Comparison of ENCODE assay signal across 8 cellular contexts in genomic region chr3:46930176-46930944, GRCh38. TPM values are rescaled to one million over a fixed set of nuclear protein-coding genes. Genes with fewer than 3 reads are reported as not detected.
DNase-seq lines count a peak whose midpoint lies in the region; ATAC-seq and TF ChIP-seq lines count a peak whose summit lies in the region.
"Had no signal": no experiment of that assay in that cellular context is flagged by ENCODE, and none has a peak within 500 bp of the region (broad histone marks: within the 10 kb centered on the region; RNA-seq: fewer than 3 reads in every experiment).

No MANE protein-coding gene starts in this region.

- H3K27me3 ChIP-seq in Karpas-422 (ENCODE audit: low read length) (no peaks in the 10 kb centered on the region), liver (ENCODE audit: control insufficient read depth in 4 of 4, insufficient read depth in 4 of 4, low read length in 3 of 4) (no peaks in the 10 kb centered on the region)

- TF ChIP-seq RAD21 in liver (IDR thresholded peaks at IDR 0.05), result no peak

- H3K4me3 Mint-ChIP-seq in activated naive CD8-positive, alpha-beta T cell treated with anti-CD3 and anti-CD28 coated beads for 36 hours, result no peak overlapping the region

- H3K9me3 ChIP-seq in Karpas-422 (ENCODE audit: low read length) (no peaks in the 10 kb centered on the region), liver (ENCODE audit: control insufficient read depth in 4 of 4, low read length in 3 of 4) (no peaks in the 10 kb centered on the region)

- no peaks in the 10 kb centered on the region for H4K20me1 ChIP-seq in Karpas-422 (ENCODE audit: insufficient read depth, low read depth, low read length)

- no peak overlapping the region for H2AFZ ChIP-seq in Karpas-422 (ENCODE audit: low read length)

- TF ChIP-seq CTCF in liver (IDR thresholded peaks at IDR 0.05; ENCODE audit: low read depth, low read length, missing input control), result no peak

- H3K36me3 Mint-ChIP-seq in activated naive CD8-positive, alpha-beta T cell treated with anti-CD3 and anti-CD28 coated beads for 36 hours, result peaks cover 37% of the 10 kb centered on the region

- H3K9me3 Mint-ChIP-seq in activated naive CD8-positive, alpha-beta T cell treated with anti-CD3 and anti-CD28 coated beads for 36 hours, result peaks cover 9% of the 10 kb centered on the region

- H3K4me1 ChIP-seq in Karpas-422 (ENCODE audit: low read length) (peaks cover 100% of the 10 kb centered on the region), liver (ENCODE audit: control insufficient read depth in 4 of 4, insufficient read depth in 4 of 4, low read length in 3 of 4) (peaks cover 29 to 67% (median 53%) of the 10 kb centered on the region in 4 donors)

- H3K27ac Mint-ChIP-seq in activated naive CD8-positive, alpha-beta T cell treated with anti-CD3 and anti-CD28 coated beads for 36 hours, result peak overlapping the region; percentile 55

- H3K27ac ChIP-seq in Karpas-422 (ENCODE audit: low read length) (peak overlapping the region; percentile 99), liver (ENCODE audit: low read depth in 1 of 2, low read length in 2 of 2) (peak overlapping the region; percentile 6 to 63), substantia nigra (ENCODE audit: low read depth, low read length, poor library complexity, severe bottlenecking) (peak overlapping the region; percentile 62)
- H3K27ac ChIP-seq: KMS-11 had no signal

- peaks cover 62% of the 10 kb centered on the region for H3K4me1 Mint-ChIP-seq in activated naive CD8-positive, alpha-beta T cell treated with anti-CD3 and anti-CD28 coated beads for 36 hours

- H3K36me3 ChIP-seq in Karpas-422 (ENCODE audit: insufficient read depth, low read length), result peaks cover 15% of the 10 kb centered on the region
- peaks cover 2 to 10% (median 6%) of the 10 kb centered on the region in 4 donors for H3K36me3 ChIP-seq in liver (ENCODE audit: control insufficient read depth in 4 of 4, insufficient read depth in 3 of 4, low read depth in 1 of 4, low read length in 3 of 4)

- WGBS in liver, result 75% methylated on average over 9 of the region's 9 CpGs

- H3K4me3 ChIP-seq in Karpas-422 (ENCODE audit: low read length), result peak overlapping the region; percentile 32; the same call in 1 of the 2 replicates
- H3K4me3 ChIP-seq in liver (ENCODE audit: low read depth in 1 of 3, low read length in 3 of 3), result no peak overlapping the region

- DNase-seq in Karpas-422, result peak; percentile 72
- DNase-seq in activated naive CD8-positive, alpha-beta T cell treated with anti-CD3 and anti-CD28 coated beads for 36 hours, result no peak
- peak in 4 of 49 donors; percentile 19 to 57 (median 26) for DNase-seq in substantia nigra (lab: John Stamatoyannopoulos, UW)
- no peak for DNase-seq in middle frontal gyrus (ENCODE audit: extremely low spot score, low spot score)
- no peak for DNase-seq in NCI-H187 (lab: John Stamatoyannopoulos, UW)

- no peak for ATAC-seq in GM18868 (IDR thresholded peaks at IDR 0.05; ENCODE audit: unreplicated experiment)

- no peaks in the 10 kb centered on the region for H3K9me2 ChIP-seq in Karpas-422 (replicated peaks; ENCODE audit: insufficient read depth, low read length)

- no peaks in the 10 kb centered on the region for H3K27me3 Mint-ChIP-seq in activated naive CD8-positive, alpha-beta T cell treated with anti-CD3 and anti-CD28 coated beads for 36 hours

- H3K9ac ChIP-seq in Karpas-422 (ENCODE audit: low read length) (peak overlapping the region; percentile 72), liver (ENCODE audit: low read depth in 1 of 2, low read length in 2 of 2) (no peak overlapping the region)
- H3K9ac ChIP-seq: KMS-11 had no signal

- peak overlapping the region; percentile 55 for H3K4me2 ChIP-seq in Karpas-422 (ENCODE audit: low read depth, low read length, poor library complexity, severe bottlenecking)
- H3K4me2 ChIP-seq: KMS-11 had no signal

- peaks cover 54% of the 10 kb centered on the region for H3K79me2 ChIP-seq in Karpas-422 (ENCODE audit: low read length)

TF ChIP-seq in liver, 16 proteins besides CTCF, POLR2A, EP300 and RAD21:
- no peak for TF ChIP-seq FOXA2 (IDR thresholded peaks at IDR 0.05)
- TF ChIP-seq ATF3 (IDR thresholded peaks at IDR 0.05), result no peak
- TF ChIP-seq REST (IDR thresholded peaks at IDR 0.05), result no peak
- no peak for TF ChIP-seq RXRA (IDR thresholded peaks at IDR 0.05)
- no peak for TF ChIP-seq FOXA1 (IDR thresholded peaks at IDR 0.05)
- TF ChIP-seq GABPA (IDR thresholded peaks at IDR 0.05 in 1 of 2, conservative IDR thresholded peaks at IDR 0.05 in 1 of 2), result no peak
- TF ChIP-seq HNF4G (IDR thresholded peaks at IDR 0.05), result no peak
- TF ChIP-seq EGR1 (IDR thresholded peaks at IDR 0.05; ENCODE audit: low read depth in 2 of 2), result no peak
- TF ChIP-seq JUND (IDR thresholded peaks at IDR 0.05), result no peak
- no peak for TF ChIP-seq ZBTB33 (IDR thresholded peaks at IDR 0.05)
TF ChIP-seq in liver: peak in this region for 0.

RNA-seq across cellular contexts. Expression of gene CCDC12, which starts 46.2 kb away (rescaled TPM):
- 40.2 and 83.5 TPM in 2 replicates for total RNA-seq in Karpas-422 (2014; rRNA removed; shearing (Covaris generic); ENCODE audit: low replicate concordance)
- total RNA-seq in activated naive CD8-positive, alpha-beta T cell treated with anti-CD3 and anti-CD28 coated beads for 36 hours, result 10 to 100 TPM; 48.8 to 55.4 TPM
- 10 to 100 TPM in 1 of 2 donors, 1 to 10 TPM in 1; 8.5 to 27.9 TPM for total RNA-seq in liver
- 10 to 100 TPM; 25.2 to 35.1 TPM for polyA plus RNA-seq in liver

RNA-seq across cellular contexts. Expression of gene NBEAL2, which starts 49.1 kb away (rescaled TPM):
- total RNA-seq in Karpas-422 (2014; rRNA removed; shearing (Covaris generic); ENCODE audit: low replicate concordance), result 60.5 and 133 TPM in 2 replicates
- total RNA-seq in activated naive CD8-positive, alpha-beta T cell treated with anti-CD3 and anti-CD28 coated beads for 36 hours, result 10 to 100 TPM; 63.1 to 67.4 TPM
- 10 to 100 TPM in 1 of 2 donors, 1 to 10 TPM in 1; 10.0 to 20.7 TPM for total RNA-seq in liver
- 1 to 10 TPM; 2.0 to 5.2 TPM for polyA plus RNA-seq in liver

RNA-seq across cellular contexts. Expression of gene PTH1R, which starts 52.8 kb away (rescaled TPM):
- not detected in 2 replicates for total RNA-seq in Karpas-422 (2014; rRNA removed; shearing (Covaris generic); ENCODE audit: low replicate concordance)
- not detected for total RNA-seq in activated naive CD8-positive, alpha-beta T cell treated with anti-CD3 and anti-CD28 coated beads for 36 hours
- total RNA-seq in liver, result 10 to 100 TPM in 1 of 2 donors, 1 to 10 TPM in 1; 7.2 to 28.4 TPM
- 10 to 100 TPM; 19.8 to 27.4 TPM for polyA plus RNA-seq in liver

Comparison
In these comparisons a context has a peak if more than half of its experiments do, and no peak if none do; other contexts are left out.
1. H3K27ac ChIP-seq: peak in every context shown above with its lines; median percentile 99 in Karpas-422; 62 in substantia nigra; 34 in liver.